ENCODE assay signal across 8 cellular contexts in the genomic region with DNA sequence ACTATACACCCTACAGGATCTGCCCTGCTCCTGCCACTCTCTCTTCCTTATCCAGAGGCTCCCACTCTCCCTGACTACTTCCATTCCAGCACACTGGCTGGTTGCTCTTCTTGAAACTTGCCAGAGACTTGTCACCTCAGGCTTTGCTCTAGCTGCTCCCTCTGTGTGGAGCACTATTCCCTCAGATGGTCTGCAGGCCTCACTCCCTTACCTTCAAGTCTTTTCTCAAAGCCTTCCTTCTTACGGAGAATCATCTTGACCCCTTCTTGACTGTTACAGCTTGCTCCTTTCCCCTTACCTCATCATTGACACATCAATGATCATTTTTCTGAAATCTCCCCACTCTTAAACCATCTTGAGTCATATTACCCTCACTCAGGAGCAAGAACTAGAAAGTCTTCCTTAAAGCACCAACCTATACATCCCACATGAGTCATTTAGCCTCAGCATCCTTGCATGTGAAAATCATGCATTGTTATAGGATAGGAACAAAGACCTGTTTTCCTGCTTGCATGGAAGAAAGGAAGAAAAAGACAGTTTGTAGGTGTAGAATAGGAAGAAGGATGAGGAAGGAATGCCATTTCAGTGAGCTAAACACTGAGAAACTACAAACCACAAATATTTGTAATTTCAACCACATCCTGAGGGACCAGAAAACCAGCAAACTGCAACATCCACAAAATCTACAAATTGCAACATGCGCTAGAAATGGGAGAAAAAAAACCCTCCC. TPM values are rescaled to one million over a fixed set of nuclear protein-coding genes. Genes with fewer than 3 reads are reported as not detected.
DNase-seq lines count a peak whose midpoint lies in the region; ATAC-seq and TF ChIP-seq lines count a peak whose summit lies in the region.

No MANE protein-coding gene starts in this region.

- CTCF ChIA-PET in OCI-LY7 (lab: Charles Lee; ENCODE audit: unreplicated experiment), result no interaction called here

- no peak overlapping the region for H2AFZ ChIP-seq in OCI-LY7 (ENCODE audit: low read length)

- DNase-seq in ACHN, result peak; percentile 71
- DNase-seq in MV-4-11 (lab: John Stamatoyannopoulos, UW), result peak; percentile 87
- peak; percentile 17 for DNase-seq in epidermal melanocyte (ENCODE audit: insufficient read length, low spot score)
- no peak for DNase-seq in OCI-LY7 (ENCODE audit: low spot score)
- no peak for DNase-seq in psoas muscle

- H3K4me2 ChIP-seq in OCI-LY7 (ENCODE audit: low read length), result no peak overlapping the region

- POLR2A ChIA-PET in OCI-LY7 (lab: Charles Lee), result interaction anchor here (1.2 kb wide), 1 partner anchor 9 kb away, joined by 3 read pairs; no protein-coding TSS in a partner anchor

- no peak overlapping the region for H3K27ac ChIP-seq in OCI-LY7 (ENCODE audit: low read depth, low read length, poor library complexity, severe bottlenecking)
- H3K27ac ChIP-seq in psoas muscle, result no peak overlapping the region

- H3K9me2 ChIP-seq in OCI-LY7 (ENCODE audit: insufficient read depth, low read length), result no peaks in the 10 kb centered on the region

- intact Hi-C loops in OCI-LY7 (cut with micrococcal nuclease; ENCODE audit: unreplicated experiment) (no loop called here), psoas muscle (cut with DNase I) (no loop called here)

- H3K79me2 ChIP-seq in OCI-LY7 (ENCODE audit: insufficient read depth, low read depth, low read length), result no peaks in the 10 kb centered on the region

- ATAC-seq in GM21423 (IDR thresholded peaks at IDR 0.05; ENCODE audit: unreplicated experiment) (peak; percentile 56), GM21576 (IDR thresholded peaks at IDR 0.05; ENCODE audit: unreplicated experiment) (no peak), HG02571 (IDR thresholded peaks at IDR 0.05; ENCODE audit: unreplicated experiment) (no peak), psoas muscle (no peak)

- H3K9me3 ChIP-seq in OCI-LY7 (ENCODE audit: low read length) (no peaks in the 10 kb centered on the region), psoas muscle (no peaks in the 10 kb centered on the region)

- no TSS peak for BruUV-seq in OCI-LY7 (replicated peaks; lab: Mats Ljungman, UMichigan)

- no peaks in the 10 kb centered on the region for H4K20me1 ChIP-seq in OCI-LY7 (ENCODE audit: insufficient read depth, low read length)

- TF ChIP-seq CTCF in OCI-LY7 (conservative IDR thresholded peaks at IDR 0.05; ENCODE audit: low read length) (no peak), psoas muscle (IDR thresholded peaks at IDR 0.05) (no peak)

- WGBS in psoas muscle, 3 donors, result 87 to 98% (median 94%) methylated on average over 2 of the region's 2 CpGs

- in situ Hi-C loops in ACHN (cut with HindIII; ENCODE audit: low pct_ligation_motif_present, low pct_unique_long_range_greater_than_20kb, low sequenced_read_pairs), result no loop called here

- H3K4me3 ChIP-seq in OCI-LY7 (ENCODE audit: low read depth, low read length, poor library complexity, severe bottlenecking) (no peak overlapping the region), psoas muscle (no peak overlapping the region)

- H3K4me1 ChIP-seq in OCI-LY7 (ENCODE audit: insufficient read depth, low read length, poor library complexity, severe bottlenecking), result no peaks in the 10 kb centered on the region
- H3K4me1 ChIP-seq in psoas muscle, result no peaks in the 10 kb centered on the region

- H3K36me3 ChIP-seq in OCI-LY7 (ENCODE audit: insufficient read depth, low read length), result no peaks in the 10 kb centered on the region
- H3K36me3 ChIP-seq in psoas muscle (ENCODE audit: insufficient read depth in 1 of 2, low read depth in 1 of 2), result peaks cover 0 to 22% of the 10 kb centered on the region in 2 donors

- H3K27me3 ChIP-seq in psoas muscle (ENCODE audit: insufficient read depth in 3 of 3, low read length in 2 of 3), result no peaks in the 10 kb centered on the region

RNA-seq across cellular contexts. Expression of a gene that starts 55.7 kb away (rescaled TPM):
- total RNA-seq in OCI-LY7 (2014; rRNA removed; shearing (Covaris generic)), result not detected in 2 replicates
- not detected in 2 replicates for total RNA-seq in OCI-LY7 (2022)
- total RNA-seq in psoas muscle, result 10 to 100 TPM; 10.3 to 21.9 (median 14.8) TPM
- 1 to 10 TPM; 3.3 to 7.7 (median 5.4) TPM for polyA plus RNA-seq in psoas muscle

Comparison
In these comparisons a context has a peak if more than half of its experiments do, and no peak if none do; other contexts are left out.
1. DNase-seq: peak in ACHN (single experiment), MV-4-11 (single experiment) and epidermal melanocyte (single experiment); none in OCI-LY7 (single experiment) and psoas muscle (0 of 2).
2. RNA of a gene that starts 55.7 kb away (total RNA-seq): 10.3 to 21.9 TPM in psoas muscle; not detected in OCI-LY7; every median in the first group is over 10 times any median in the second.